In genomic region chr12:53231859-53232640, GRCh38 we compare ENCODE assay signal across 8 cellular contexts. TPM values are rescaled to one million over a fixed set of nuclear protein-coding genes. Genes with fewer than 3 reads are reported as not detected.
DNase-seq lines count a peak whose midpoint lies in the region; ATAC-seq lines count a peak whose summit lies in the region.

Gene RARG, minus strand, starts transcription at chr12:53232209. Its CDS starts 4,664 bp downstream, at chr12:53227545.

- no peaks in the 10 kb centered on the region for H3K27me3 ChIP-seq in MG63

- H3K4me3 Mint-ChIP-seq in activated CD8-positive, alpha-beta T cell treated with anti-CD3 and anti-CD28 coated beads, Interleukin-2, amount 10 ng/mL, durations not matched to agents 7 days and 5 days: peak within 1 kb of the TSS; percentile 83

- peaks cover 66% of the 10 kb centered on the region for H3K4me1 Mint-ChIP-seq in activated CD8-positive, alpha-beta T cell treated with anti-CD3 and anti-CD28 coated beads, Interleukin-2, amount 10 ng/mL, durations not matched to agents 7 days and 5 days (ENCODE audit: low read depth)

- POLR2A ChIA-PET in activated CD8-positive, alpha-beta T cell treated with anti-CD3 and anti-CD28 coated beads, Interleukin-2, amount 10 ng/mL, durations not matched to agents 7 days and 5 days (lab: Charles Lee): no interaction called here

- H3K36me3 ChIP-seq in MG63: no peaks in the 10 kb centered on the region; the same call in 1 of the 2 replicates

- H3K36me3 Mint-ChIP-seq in activated CD8-positive, alpha-beta T cell treated with anti-CD3 and anti-CD28 coated beads, Interleukin-2, amount 10 ng/mL, durations not matched to agents 7 days and 5 days (ENCODE audit: low read depth): peaks cover 1% of the 10 kb centered on the region

- peak within 1 kb of the TSS; percentile 76 for H3K27ac Mint-ChIP-seq in activated CD8-positive, alpha-beta T cell treated with anti-CD3 and anti-CD28 coated beads, Interleukin-2, amount 10 ng/mL, durations not matched to agents 7 days and 5 days

- H3K4me3 ChIP-seq in MG63: peak within 1 kb of the TSS; percentile 88

- CTCF ChIA-PET in activated CD8-positive, alpha-beta T cell treated with anti-CD3 and anti-CD28 coated beads, Interleukin-2, amount 10 ng/mL, durations not matched to agents 7 days and 5 days (lab: Charles Lee): interaction anchor here (1.1 to 3.2 kb wide), 4 partner anchors 10 to 19 kb away, joined by 4 to 17 read pairs (median 10); a partner anchor contains a TSS

- no peaks in the 10 kb centered on the region for H3K27me3 Mint-ChIP-seq in activated CD8-positive, alpha-beta T cell treated with anti-CD3 and anti-CD28 coated beads, Interleukin-2, amount 10 ng/mL, durations not matched to agents 7 days and 5 days (ENCODE audit: low read depth)

- peak; percentile 76 for ATAC-seq in activated CD8-positive, alpha-beta T cell treated with anti-CD3 and anti-CD28 coated beads, Interleukin-2, amount 10 ng/mL, durations not matched to agents 7 days and 5 days
- ATAC-seq in HG03439 (IDR thresholded peaks at IDR 0.05; ENCODE audit: unreplicated experiment): no peak
- no peak for ATAC-seq in GM19324 (IDR thresholded peaks at IDR 0.05; ENCODE audit: low FRiP score, unreplicated experiment)

- no peaks in the 10 kb centered on the region for H3K9me3 ChIP-seq in MG63

- DNase-seq in ELR (ENCODE audit: low read depth) (peak; percentile 65), MG63 (peak; percentile 85), medulla oblongata (ENCODE audit: extremely low spot score) (peak; percentile 64)
- peak; percentile 74 for DNase-seq in activated CD8-positive, alpha-beta T cell treated with anti-CD3 and anti-CD28 coated beads, Interleukin-2, amount 10 ng/mL, durations not matched to agents 7 days and 5 days
- DNase-seq in effector CD4-positive, alpha-beta T cell: peak; percentile 49
- DNase-seq in stimulated activated CD8-positive, alpha-beta memory T cell treated with anti-CD3 and anti-CD28 coated beads, Interleukin-7, amount 100 ng/mL, for 4 hours (ENCODE audit: low read depth in 2 of 2): peak; percentile 68 to 76

- no peaks in the 10 kb centered on the region for H3K9me3 Mint-ChIP-seq in activated CD8-positive, alpha-beta T cell treated with anti-CD3 and anti-CD28 coated beads, Interleukin-2, amount 10 ng/mL, durations not matched to agents 7 days and 5 days (ENCODE audit: insufficient read depth)

RNA-seq across cellular contexts. Expression of gene RARG, which starts in this region (rescaled TPM):
- 30.8 and 40.7 TPM in 2 replicates for total RNA-seq in MG63 (2014; rRNA removed; shearing (Covaris generic); ENCODE audit: low replicate concordance)
- 10 to 100 TPM; 44.1 to 45.9 TPM for total RNA-seq in activated CD8-positive, alpha-beta T cell treated with anti-CD3 and anti-CD28 coated beads, Interleukin-2, amount 10 ng/mL, durations not matched to agents 7 days and 5 days
